Comparison of ENCODE assay signal across 20 cellular contexts in genomic region chr7:15464762-15465144, GRCh38.
"Had no signal": no experiment of that assay in that cellular context is flagged by ENCODE, and none has a peak within 500 bp of the region (broad histone marks: within the 10 kb centered on the region; RNA-seq: fewer than 3 reads in every experiment).

No MANE protein-coding gene starts in this region.

- DNase-seq: activated CD4-positive, alpha-beta T cell treated with anti-CD3 and anti-CD28 coated beads, Interleukin-2, amount 10 ng/mL, durations not matched to agents 24 days and 14 days; activated CD8-positive, alpha-beta T cell treated with anti-CD3 and anti-CD28 coated beads, Interleukin-2, amount 10 ng/mL, durations not matched to agents 7 days and 5 days; activated naive CD4-positive, alpha-beta T cell treated with Interleukin-2 at 50 U/mL for 16 hours; activated naive CD8-positive, alpha-beta T cell treated with anti-CD3 and anti-CD28 coated beads, Interleukin-2, amount 10 ng/mL, durations not matched to agents 7 days and 5 days; activated T-cell treated with anti-CD3 and anti-CD28 coated beads, Interleukin-2, amount 50 U/mL, for 24 hours; central memory CD4-positive, alpha-beta T cell; endodermal cell; nucleus accumbens; retina; small intestine; stimulated activated CD4-positive, alpha-beta T cell treated with anti-CD3 and anti-CD28 coated beads, Interleukin-4, amount 100 ng/mL, for 1 hour; stimulated activated naive CD8-positive, alpha-beta T cell treated with anti-CD3 and anti-CD28 coated beads, Interleukin-15, amount 100 ng/mL, for 72 hours; T-cell; trophoblast cell had no signal

- ATAC-seq: activated CD8-positive, alpha-beta T cell treated with anti-CD3 and anti-CD28 coated beads, Interleukin-2, amount 10 ng/mL, durations not matched to agents 7 days and 5 days; natural killer cell treated with Interleukin-12 subunit alpha and Interleukin-12 subunit beta and Interleukin-15 and Interleukin-18, amount 100 ng/mL, for 72 hours; stimulated activated naive CD8-positive, alpha-beta T cell treated with anti-CD3 and anti-CD28 coated beads, Interleukin-15, amount 100 ng/mL, for 72 hours; T-cell; WTC11 had no signal

- H3K27me3 ChIP-seq: hepatocyte, vagina had no signal

- H3K27ac ChIP-seq: epithelial cell of prostate, hepatocyte had no signal

- H3K36me3 ChIP-seq: vagina had no signal

- H3K4me3 ChIP-seq: hepatocyte, lung, vagina had no signal

- H3K9me3 ChIP-seq: vagina had no signal
